In genomic region chr12:107992870-107993451, GRCh38 we compare ENCODE assay signal across 8 cellular contexts.
DNase-seq lines count a peak whose midpoint lies in the region; ATAC-seq and TF ChIP-seq lines count a peak whose summit lies in the region.

No MANE protein-coding gene starts in this region.

- H3K36me3 ChIP-seq in HAP-1 (replicated peaks) (no peaks in the 10 kb centered on the region), body of pancreas (replicated peaks in 1 of 2; ENCODE audit: insufficient read depth in 1 of 2, low read depth in 2 of 2) (no peaks in the 10 kb centered on the region)
- H3K36me3 ChIP-seq in CD4-positive, alpha-beta memory T cell (ENCODE audit: insufficient read depth, low read length), result no peaks in the 10 kb centered on the region

- H3K36me3 Mint-ChIP-seq in mesothelial cell of epicardium, result no peaks in the 10 kb centered on the region
- no peaks in the 10 kb centered on the region for H3K36me3 Mint-ChIP-seq in CD4-positive, alpha-beta memory T cell

- H3K27me3 Mint-ChIP-seq in mesothelial cell of epicardium (ENCODE audit: low read depth), result peaks cover 65% of the 10 kb centered on the region
- H3K27me3 Mint-ChIP-seq in CD4-positive, alpha-beta memory T cell, result peaks cover 1 to 12% of the 10 kb centered on the region in 2 donors

- intact Hi-C loops in body of pancreas (cut with DNase I) (no loop called here), posterior cingulate gyrus (cut with DNase I) (no loop called here)
- intact Hi-C loops in CD4-positive, alpha-beta memory T cell (cut with micrococcal nuclease), result no loop called here

- H3K4me1 ChIP-seq in HAP-1 (no peaks in the 10 kb centered on the region), body of pancreas (no peaks in the 10 kb centered on the region)
- H3K4me1 ChIP-seq in CD4-positive, alpha-beta memory T cell (ENCODE audit: insufficient read depth, low read length), result no peaks in the 10 kb centered on the region

- no peak overlapping the region for H3K27ac Mint-ChIP-seq in mesothelial cell of epicardium
- no peak overlapping the region for H3K27ac Mint-ChIP-seq in CD4-positive, alpha-beta memory T cell

- 28 to 31% methylated on average over 4 of the region's 4 CpGs for WGBS in body of pancreas, 2 donors

- peak in 5 of 7 experiments; percentile 19 to 46 (median 40) for TF ChIP-seq CTCF in body of pancreas (IDR thresholded peaks at IDR 0.05)
- TF ChIP-seq CTCF in mesothelial cell of epicardium (IDR thresholded peaks at IDR 0.05; ENCODE audit: unreplicated experiment), result peak; percentile 36

- no peaks in the 10 kb centered on the region for H3K9me3 Mint-ChIP-seq in mesothelial cell of epicardium
- H3K9me3 Mint-ChIP-seq in CD4-positive, alpha-beta memory T cell, result peaks cover 0 to 9% (median 4%) of the 10 kb centered on the region in 8 donors

- no peak for ATAC-seq in body of pancreas

- POLR2A ChIA-PET in CD4-positive, alpha-beta memory T cell (lab: Charles Lee; ENCODE audit: partially characterized antibody), result no interaction called here

- no peak for TF ChIP-seq POLR2A in body of pancreas (IDR thresholded peaks at IDR 0.05)

- no peaks in the 10 kb centered on the region for H3K27me3 ChIP-seq in HAP-1 (ENCODE audit: low read depth)
- no peaks in the 10 kb centered on the region for H3K27me3 ChIP-seq in body of pancreas
- H3K27me3 ChIP-seq in CD4-positive, alpha-beta memory T cell (ENCODE audit: insufficient read depth, low read length), result no peaks in the 10 kb centered on the region

- H3K4me3 ChIP-seq in HAP-1 (no peak overlapping the region), body of pancreas (no peak overlapping the region)
- H3K4me3 ChIP-seq in CD4-positive, alpha-beta memory T cell (ENCODE audit: low read length in 2 of 2), result no peak overlapping the region

- H3K4me3 Mint-ChIP-seq in mesothelial cell of epicardium, result no peak overlapping the region
- H3K4me3 Mint-ChIP-seq in CD4-positive, alpha-beta memory T cell, result no peak overlapping the region

- DNase-seq in D341Med (ENCODE audit: low spot score), result peak; percentile 70
- DNase-seq in HAP-1 (ENCODE audit: low spot score in 2 of 2), result peak; percentile 49 to 52
- peak; percentile 41 for DNase-seq in NCI-H2227 treated with DMSO at 0.1 percent for 48 hours (lab: John Stamatoyannopoulos, UW)
- DNase-seq in body of pancreas, result peak in 3 of 4 donors; percentile 13 to 17 (median 16)
- no peak for DNase-seq in mesothelial cell of epicardium (ENCODE audit: low spot score in 2 of 2, unreplicated experiment in 2 of 2)
- no peak for DNase-seq in CD4-positive, alpha-beta memory T cell
- DNase-seq in posterior cingulate gyrus, result no peak
- DNase-seq in dedifferentiated amniotic fluid mesenchymal stem cell (ENCODE audit: extremely low spot score), result no peak

- in situ Hi-C loops in HAP-1 (cut with MboI; ENCODE audit: low sequenced_read_pairs), result no loop called here

- H3K9me3 ChIP-seq in HAP-1 (no peaks in the 10 kb centered on the region), body of pancreas (no peaks in the 10 kb centered on the region)
- no peaks in the 10 kb centered on the region for H3K9me3 ChIP-seq in CD4-positive, alpha-beta memory T cell (ENCODE audit: control insufficient read depth in 1 of 2, low read length in 2 of 2)

- no peak overlapping the region for H3K27ac ChIP-seq in body of pancreas
- no peak overlapping the region for H3K27ac ChIP-seq in CD4-positive, alpha-beta memory T cell (ENCODE audit: low read depth, low read length)

- CTCF ChIA-PET in CD4-positive, alpha-beta memory T cell (lab: Charles Lee; ENCODE audit: partially characterized antibody), result interaction anchor here (1.0 to 2.4 kb wide), 11 partner anchors 8 to 519 kb away, joined by 3 to 10 read pairs (median 4); no protein-coding TSS in a partner anchor

- H3K4me1 Mint-ChIP-seq in mesothelial cell of epicardium, result no peaks in the 10 kb centered on the region
- H3K4me1 Mint-ChIP-seq in CD4-positive, alpha-beta memory T cell, result no peaks in the 10 kb centered on the region

Comparison
In these comparisons a context has a peak if more than half of its experiments do, and no peak if none do; other contexts are left out.
1. DNase-seq: peak in D341Med (single experiment), HAP-1 (2 of 2), NCI-H2227 treated with DMSO at 0.1 percent for 48 hours (single experiment) and body of pancreas (3 of 4); none in mesothelial cell of epicardium (0 of 2), CD4-positive, alpha-beta memory T cell (0 of 5), posterior cingulate gyrus (0 of 10) and dedifferentiated amniotic fluid mesenchymal stem cell (single experiment).